ENCODE assay signal across 8 cellular contexts in genomic region chr10:80471715-80472233, GRCh38. TPM values are rescaled to one million over a fixed set of nuclear protein-coding genes. Genes with fewer than 3 reads are reported as not detected.
DNase-seq lines count a peak whose midpoint lies in the region; ATAC-seq lines count a peak whose summit lies in the region.

No MANE protein-coding gene starts in this region.

- no peak for DNase-seq in CD8-positive, alpha-beta memory T cell
- peak; percentile 34 for DNase-seq in activated T-helper 9 cell treated with anti-CD3 and anti-CD28 coated beads, Interleukin-2, amount 50 U/mL, for 16 hours (ENCODE audit: low read depth)
- DNase-seq in sciatic nerve (ENCODE audit: low spot score): peak; percentile 31
- DNase-seq in AG08396 (ENCODE audit: low spot score): no peak
- DNase-seq in NOMO-1 treated with DMSO at 0.1 percent for 48 hours (lab: John Stamatoyannopoulos, UW; ENCODE audit: unreplicated experiment): no peak
- DNase-seq in DMS79 treated with DMSO at 0.1 percent for 48 hours (lab: John Stamatoyannopoulos, UW): no peak

- H3K36me3 ChIP-seq in CD8-positive, alpha-beta memory T cell (ENCODE audit: insufficient read depth, low read length): peaks cover 21% of the 10 kb centered on the region

- H3K4me1 Mint-ChIP-seq in CD8-positive, alpha-beta memory T cell: peaks cover 88 to 97% (median 95%) of the 10 kb centered on the region in 3 donors

- H3K27me3 ChIP-seq in CD8-positive, alpha-beta memory T cell (ENCODE audit: insufficient read depth, low read length, poor library complexity, severe bottlenecking): no peaks in the 10 kb centered on the region

- CTCF ChIA-PET in CD8-positive, alpha-beta memory T cell (lab: Charles Lee): interaction anchor here (0.6 to 27.0 kb wide), 7 partner anchors 12 to 32 kb away, joined by 3 to 498 read pairs (median 13); no protein-coding TSS in a partner anchor

- peak overlapping the region; percentile 16 for H3K4me3 ChIP-seq in CD8-positive, alpha-beta memory T cell (ENCODE audit: low read length)

- peaks cover 0 to 56% (median 12%) of the 10 kb centered on the region in 3 donors for H3K36me3 Mint-ChIP-seq in CD8-positive, alpha-beta memory T cell

- peak; percentile 46 for ATAC-seq in GM19463 (IDR thresholded peaks at IDR 0.05; ENCODE audit: unreplicated experiment)
- ATAC-seq in HG03442 (IDR thresholded peaks at IDR 0.05; ENCODE audit: unreplicated experiment): peak; percentile 48
- no peak for ATAC-seq in sciatic nerve

- no peaks in the 10 kb centered on the region for H3K27me3 Mint-ChIP-seq in CD8-positive, alpha-beta memory T cell

- H3K4me3 Mint-ChIP-seq in CD8-positive, alpha-beta memory T cell: peak overlapping the region; percentile 34 to 99 (median 78)

- peak overlapping the region; percentile 26 for H3K27ac ChIP-seq in CD8-positive, alpha-beta memory T cell (ENCODE audit: low read depth, low read length)

- H3K4me1 ChIP-seq in CD8-positive, alpha-beta memory T cell (ENCODE audit: insufficient read depth, low read length): peaks cover 88% of the 10 kb centered on the region

- H3K27ac Mint-ChIP-seq in CD8-positive, alpha-beta memory T cell: peak overlapping the region; percentile 73 to 98 (median 95)

- POLR2A ChIA-PET in CD8-positive, alpha-beta memory T cell (lab: Charles Lee): interaction anchor here (1.2 to 3.6 kb wide), 4 partner anchors 12 to 16 kb away, joined by 4 to 25 read pairs (median 6); no protein-coding TSS in a partner anchor

- no peaks in the 10 kb centered on the region for H3K9me3 Mint-ChIP-seq in CD8-positive, alpha-beta memory T cell

- H3K9me3 ChIP-seq in CD8-positive, alpha-beta memory T cell (ENCODE audit: low read length): no peaks in the 10 kb centered on the region

- intact Hi-C loops in sciatic nerve (cut with DNase I): no loop called here

RNA-seq across cellular contexts. Expression of gene TSPAN14, which starts 17.7 kb away (rescaled TPM):
- 10 to 100 TPM; 46.1 to 46.8 TPM for total RNA-seq in CD8-positive, alpha-beta memory T cell
- polyA plus RNA-seq in CD8-positive, alpha-beta memory T cell: 220 TPM
- total RNA-seq in sciatic nerve: 103 TPM

Comparison
In these comparisons a context has a peak if more than half of its experiments do, and no peak if none do; other contexts are left out.
1. DNase-seq: peak in activated T-helper 9 cell treated with anti-CD3 and anti-CD28 coated beads, Interleukin-2, amount 50 U/mL, for 16 hours (single experiment) and sciatic nerve (single experiment); none in CD8-positive, alpha-beta memory T cell (0 of 5), AG08396 (single experiment), NOMO-1 treated with DMSO at 0.1 percent for 48 hours (single experiment) and DMS79 treated with DMSO at 0.1 percent for 48 hours (single experiment).